ENCODE assay signal across 9 cellular contexts in the genomic region with DNA sequence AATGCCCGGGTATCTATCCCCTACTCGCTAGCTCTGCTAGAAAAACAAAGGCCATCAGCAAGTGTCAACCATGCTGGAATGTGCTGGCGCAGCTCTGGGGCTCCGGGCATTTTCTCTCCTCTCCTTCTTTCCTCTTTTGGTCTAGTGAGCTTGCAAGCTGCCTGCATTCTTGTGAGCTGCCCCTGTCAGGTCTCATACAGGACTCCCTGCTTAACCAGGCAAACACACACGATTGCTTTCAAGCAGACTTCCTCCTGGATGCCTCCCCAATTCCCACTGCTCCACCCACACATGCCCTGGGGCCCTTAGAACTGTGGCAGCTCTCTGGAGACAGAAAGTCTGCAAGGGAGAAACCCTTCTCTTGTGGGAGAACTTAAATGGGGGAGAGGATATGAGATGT. TPM values are rescaled to one million over a fixed set of nuclear protein-coding genes. Genes with fewer than 3 reads are reported as not detected.
DNase-seq lines count a peak whose midpoint lies in the region; ATAC-seq and TF ChIP-seq lines count a peak whose summit lies in the region.
"Had no signal": no experiment of that assay in that cellular context is flagged by ENCODE, and none has a peak within 500 bp of the region (broad histone marks: within the 10 kb centered on the region; RNA-seq: fewer than 3 reads in every experiment).

No MANE protein-coding gene starts in this region.

- WGBS in hepatocyte (ENCODE audit: low lambda C conversion rate, missing lambda C conversion rate): 18% methylated on average over 5 of the region's 5 CpGs

- H3K36me3 ChIP-seq in cardiac muscle cell (no peaks in the 10 kb centered on the region), hepatocyte (replicated peaks; ENCODE audit: insufficient read depth, low read depth) (no peaks in the 10 kb centered on the region), thoracic aorta (no peaks in the 10 kb centered on the region)

- no peaks in the 10 kb centered on the region for H3K9me2 ChIP-seq in hepatocyte (replicated peaks; ENCODE audit: insufficient read depth)

- no peaks in the 10 kb centered on the region for H3K79me2 ChIP-seq in hepatocyte

- no peaks in the 10 kb centered on the region for H3K36me3 Mint-ChIP-seq in WTC11
- H3K36me3 Mint-ChIP-seq in effector memory CD8-positive, alpha-beta T cell (ENCODE audit: insufficient read depth): no peaks in the 10 kb centered on the region

- POLR2A ChIA-PET in WTC11 (lab: Charles Lee): interaction anchor here (1.3 kb wide), 1 partner anchor 35 kb away, joined by 4 read pairs; no protein-coding TSS in a partner anchor

- CTCF ChIA-PET in WTC11 (lab: Charles Lee): no interaction called here

- H3K4me1 ChIP-seq in cardiac muscle cell (ENCODE audit: low read depth) (peaks cover 25% of the 10 kb centered on the region), hepatocyte (ENCODE audit: insufficient read depth) (peaks cover 41% of the 10 kb centered on the region), thoracic aorta (ENCODE audit: control insufficient read depth in 1 of 2, low read depth in 2 of 2) (peaks cover 3 to 8% of the 10 kb centered on the region in 2 donors)

- H3K27me3 Mint-ChIP-seq in WTC11 (ENCODE audit: low read depth): peaks cover 10% of the 10 kb centered on the region
- H3K27me3 Mint-ChIP-seq in effector memory CD8-positive, alpha-beta T cell: peaks cover 0 to 7% of the 10 kb centered on the region in 2 donors

- H4K20me1 ChIP-seq in hepatocyte (ENCODE audit: insufficient read depth, poor library complexity, severe bottlenecking): no peaks in the 10 kb centered on the region

- peak; percentile 53 to 74 for DNase-seq in cardiac muscle cell (ENCODE audit: low read depth in 1 of 2, low spot score in 1 of 2)
- no peak for DNase-seq in cardiac septum (ENCODE audit: low spot score)
- DNase-seq in WTC11 (ENCODE audit: low spot score): peak; percentile 37
- peak; percentile 49 for DNase-seq in hepatocyte (ENCODE audit: low spot score)
- no peak for DNase-seq in thoracic aorta (ENCODE audit: low spot score)
- DNase-seq in stimulated activated CD8-positive, alpha-beta memory T cell treated with anti-CD3 and anti-CD28 coated beads, Interleukin-4, amount 100 ng/mL, for 48 hours: no peak
- no peak for DNase-seq in effector memory CD8-positive, alpha-beta T cell
- DNase-seq: activated T-cell treated with anti-CD3 and anti-CD28 coated beads, Interleukin-2, amount 50 U/mL, for 4 hours had no signal

- no peak overlapping the region for H3K4me3 Mint-ChIP-seq in WTC11
- H3K4me3 Mint-ChIP-seq in effector memory CD8-positive, alpha-beta T cell: no peak overlapping the region
- H3K4me3 Mint-ChIP-seq: activated T-cell treated with anti-CD3 and anti-CD28 coated beads, Interleukin-2, amount 50 U/mL, for 4 hours had no signal

- H3K4me3 ChIP-seq in cardiac muscle cell (no peak overlapping the region), hepatocyte (no peak overlapping the region), thoracic aorta (peak overlapping the region; percentile 9)

- H3K27ac ChIP-seq in cardiac muscle cell (peak overlapping the region; percentile 98), hepatocyte (peak overlapping the region; percentile 92), thoracic aorta (peak overlapping the region in 1 of 2 donors; percentile 51)

- H3K4me2 ChIP-seq in hepatocyte: peak overlapping the region; percentile 53

- no peaks in the 10 kb centered on the region for H3K9me3 ChIP-seq in cardiac muscle cell (ENCODE audit: low read depth)
- no peaks in the 10 kb centered on the region for H3K9me3 ChIP-seq in hepatocyte (ENCODE audit: low read depth)
- H3K9me3 ChIP-seq in thoracic aorta: no peaks in the 10 kb centered on the region

- ATAC-seq in WTC11: peak; percentile 90
- no peak for ATAC-seq in thoracic aorta (ENCODE audit: insufficient number of reproducible peaks, low FRiP score, low read depth)
- ATAC-seq in HG03342 (IDR thresholded peaks at IDR 0.05; ENCODE audit: unreplicated experiment): no peak
- ATAC-seq in effector memory CD8-positive, alpha-beta T cell (replicated peaks): no peak
- ATAC-seq: activated T-cell treated with anti-CD3 and anti-CD28 coated beads, Interleukin-2, amount 50 U/mL, for 4 hours had no signal

- no peaks in the 10 kb centered on the region for H3K9me3 Mint-ChIP-seq in WTC11
- H3K9me3 Mint-ChIP-seq in effector memory CD8-positive, alpha-beta T cell: no peaks in the 10 kb centered on the region
- H3K9me3 Mint-ChIP-seq: activated T-cell treated with anti-CD3 and anti-CD28 coated beads, Interleukin-2, amount 50 U/mL, for 4 hours had no signal

- H3K4me1 Mint-ChIP-seq in WTC11: peaks cover 3% of the 10 kb centered on the region
- no peaks in the 10 kb centered on the region for H3K4me1 Mint-ChIP-seq in effector memory CD8-positive, alpha-beta T cell (ENCODE audit: low read depth in 2 of 2)

- intact Hi-C loops in cardiac septum (cut with DNase I): no loop called here

- H3K27me3 ChIP-seq in cardiac muscle cell (no peaks in the 10 kb centered on the region), hepatocyte (no peaks in the 10 kb centered on the region), thoracic aorta (replicated peaks; ENCODE audit: insufficient read depth) (no peaks in the 10 kb centered on the region)

- H2AFZ ChIP-seq in hepatocyte: peak overlapping the region; percentile 39

- no peak overlapping the region; the same call in 1 of the 2 replicates for H3K27ac Mint-ChIP-seq in WTC11
- H3K27ac Mint-ChIP-seq in effector memory CD8-positive, alpha-beta T cell: no peak overlapping the region

- no peak for TF ChIP-seq CTCF in cardiac muscle cell (IDR thresholded peaks at IDR 0.05; ENCODE audit: low read depth, low read length)
- no peak for TF ChIP-seq CTCF in WTC11 (IDR thresholded peaks at IDR 0.05)
- no peak for TF ChIP-seq CTCF in hepatocyte (IDR thresholded peaks at IDR 0.05; ENCODE audit: poor library complexity)
- TF ChIP-seq CTCF in thoracic aorta (IDR thresholded peaks at IDR 0.05): no peak

TF ChIP-seq in WTC11, 78 proteins besides CTCF, POLR2A, EP300 and RAD21 (continues in another document):
- TF ChIP-seq CREM (CRISPR knock-in tag; IDR thresholded peaks at IDR 0.05) (no peak), ZNF138 (CRISPR knock-in tag; conservative IDR thresholded peaks at IDR 0.05) (no peak), NFATC4 (CRISPR knock-in tag; IDR thresholded peaks at IDR 0.05) (no peak), ZNF671 (CRISPR knock-in tag; IDR thresholded peaks at IDR 0.05) (no peak), NR1H2 (CRISPR knock-in tag; IDR thresholded peaks at IDR 0.05) (no peak), OVOL2 (CRISPR knock-in tag; IDR thresholded peaks at IDR 0.05; ENCODE audit: borderline replicate concordance) (no peak), NR2C2 (CRISPR knock-in tag; IDR thresholded peaks at IDR 0.05) (no peak), GABPB1 (CRISPR knock-in tag; IDR thresholded peaks at IDR 0.05) (no peak)
- TF ChIP-seq, protein P1, sequence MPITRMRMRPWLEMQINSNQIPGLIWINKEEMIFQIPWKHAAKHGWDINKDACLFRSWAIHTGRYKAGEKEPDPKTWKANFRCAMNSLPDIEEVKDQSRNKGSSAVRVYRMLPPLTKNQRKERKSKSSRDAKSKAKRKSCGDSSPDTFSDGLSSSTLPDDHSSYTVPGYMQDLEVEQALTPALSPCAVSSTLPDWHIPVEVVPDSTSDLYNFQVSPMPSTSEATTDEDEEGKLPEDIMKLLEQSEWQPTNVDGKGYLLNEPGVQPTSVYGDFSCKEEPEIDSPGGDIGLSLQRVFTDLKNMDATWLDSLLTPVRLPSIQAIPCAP (CRISPR knock-in tag; IDR thresholded peaks at IDR 0.05): no peak
- TF ChIP-seq, protein P2, sequence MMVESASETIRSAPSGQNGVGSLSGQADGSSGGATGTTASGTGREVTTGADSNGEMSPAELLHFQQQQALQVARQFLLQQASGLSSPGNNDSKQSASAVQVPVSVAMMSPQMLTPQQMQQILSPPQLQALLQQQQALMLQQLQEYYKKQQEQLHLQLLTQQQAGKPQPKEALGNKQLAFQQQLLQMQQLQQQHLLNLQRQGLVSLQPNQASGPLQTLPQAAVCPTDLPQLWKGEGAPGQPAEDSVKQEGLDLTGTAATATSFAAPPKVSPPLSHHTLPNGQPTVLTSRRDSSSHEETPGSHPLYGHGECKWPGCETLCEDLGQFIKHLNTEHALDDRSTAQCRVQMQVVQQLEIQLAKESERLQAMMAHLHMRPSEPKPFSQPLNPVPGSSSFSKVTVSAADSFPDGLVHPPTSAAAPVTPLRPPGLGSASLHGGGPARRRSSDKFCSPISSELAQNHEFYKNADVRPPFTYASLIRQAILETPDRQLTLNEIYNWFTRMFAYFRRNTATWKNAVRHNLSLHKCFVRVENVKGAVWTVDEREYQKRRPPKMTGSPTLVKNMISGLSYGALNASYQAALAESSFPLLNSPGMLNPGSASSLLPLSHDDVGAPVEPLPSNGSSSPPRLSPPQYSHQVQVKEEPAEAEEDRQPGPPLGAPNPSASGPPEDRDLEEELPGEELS (CRISPR knock-in tag; IDR thresholded peaks at IDR 0.05): no peak
- TF ChIP-seq, protein P3, sequence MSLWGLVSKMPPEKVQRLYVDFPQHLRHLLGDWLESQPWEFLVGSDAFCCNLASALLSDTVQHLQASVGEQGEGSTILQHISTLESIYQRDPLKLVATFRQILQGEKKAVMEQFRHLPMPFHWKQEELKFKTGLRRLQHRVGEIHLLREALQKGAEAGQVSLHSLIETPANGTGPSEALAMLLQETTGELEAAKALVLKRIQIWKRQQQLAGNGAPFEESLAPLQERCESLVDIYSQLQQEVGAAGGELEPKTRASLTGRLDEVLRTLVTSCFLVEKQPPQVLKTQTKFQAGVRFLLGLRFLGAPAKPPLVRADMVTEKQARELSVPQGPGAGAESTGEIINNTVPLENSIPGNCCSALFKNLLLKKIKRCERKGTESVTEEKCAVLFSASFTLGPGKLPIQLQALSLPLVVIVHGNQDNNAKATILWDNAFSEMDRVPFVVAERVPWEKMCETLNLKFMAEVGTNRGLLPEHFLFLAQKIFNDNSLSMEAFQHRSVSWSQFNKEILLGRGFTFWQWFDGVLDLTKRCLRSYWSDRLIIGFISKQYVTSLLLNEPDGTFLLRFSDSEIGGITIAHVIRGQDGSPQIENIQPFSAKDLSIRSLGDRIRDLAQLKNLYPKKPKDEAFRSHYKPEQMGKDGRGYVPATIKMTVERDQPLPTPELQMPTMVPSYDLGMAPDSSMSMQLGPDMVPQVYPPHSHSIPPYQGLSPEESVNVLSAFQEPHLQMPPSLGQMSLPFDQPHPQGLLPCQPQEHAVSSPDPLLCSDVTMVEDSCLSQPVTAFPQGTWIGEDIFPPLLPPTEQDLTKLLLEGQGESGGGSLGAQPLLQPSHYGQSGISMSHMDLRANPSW (CRISPR knock-in tag; conservative IDR thresholded peaks at IDR 0.05; ENCODE audit: low read depth): no peak

RNA-seq across cellular contexts. Expression of a gene that starts 35.7 kb away (rescaled TPM):
- total RNA-seq in cardiac muscle cell: 41.4 and 48.6 TPM in 2 replicates
- polyA plus RNA-seq in cardiac muscle cell: 23.0 and 28.9 TPM in 2 replicates
- 27.4 TPM for total RNA-seq in cardiac septum
- 32.9 to 37.4 TPM (median 33.7 TPM) in 3 replicates for total RNA-seq in WTC11 (2021)
- 97.0 and 113 TPM in 2 replicates for total RNA-seq in hepatocyte
- 39.1 and 43.3 TPM in 2 replicates for polyA plus RNA-seq in hepatocyte
- 10 to 100 TPM; 19.5 to 43.5 TPM for total RNA-seq in thoracic aorta

RNA-seq across cellular contexts. Expression of a gene that starts 53.4 kb away (rescaled TPM):
- total RNA-seq in cardiac muscle cell: 10.9 and 14.0 TPM in 2 replicates
- polyA plus RNA-seq in cardiac muscle cell: 29.1 and 35.1 TPM in 2 replicates
- 11.5 TPM for total RNA-seq in cardiac septum
- 16.2 to 21.9 TPM (median 20.4 TPM) in 3 replicates for total RNA-seq in WTC11 (2021)
- 38.6 and 42.0 TPM in 2 replicates for total RNA-seq in hepatocyte
- 43.3 and 47.0 TPM in 2 replicates for polyA plus RNA-seq in hepatocyte
- 10 to 100 TPM; 14.3 to 20.2 TPM for total RNA-seq in thoracic aorta

Comparison
In these comparisons a context has a peak if more than half of its experiments do, and no peak if none do; other contexts are left out.
1. DNase-seq: peak in cardiac muscle cell (2 of 2), WTC11 (single experiment) and hepatocyte (single experiment); none in cardiac septum (single experiment), thoracic aorta (single experiment), stimulated activated CD8-positive, alpha-beta memory T cell treated with anti-CD3 and anti-CD28 coated beads, Interleukin-4, amount 100 ng/mL, for 48 hours (single experiment) and effector memory CD8-positive, alpha-beta T cell (0 of 3).